In genomic region chr1:9120312-9120958, GRCh38 we compare ENCODE assay signal across 20 cellular contexts. TPM values are rescaled to one million over a fixed set of nuclear protein-coding genes. Genes with fewer than 3 reads are reported as not detected.
DNase-seq lines count a peak whose midpoint lies in the region; ATAC-seq and TF ChIP-seq lines count a peak whose summit lies in the region.
"Had no signal": no experiment of that assay in that cellular context is flagged by ENCODE, and none has a peak within 500 bp of the region (broad histone marks: within the 10 kb centered on the region; RNA-seq: fewer than 3 reads in every experiment).

No MANE protein-coding gene starts in this region.

- peak; percentile 49 for ATAC-seq in left ventricle myocardium superior
- ATAC-seq in gastrocnemius medialis: peak; percentile 12 to 25
- no peak for ATAC-seq in GM18907 (IDR thresholded peaks at IDR 0.05; ENCODE audit: unreplicated experiment)
- no peak for ATAC-seq in HG03159 (IDR thresholded peaks at IDR 0.05; ENCODE audit: unreplicated experiment)
- ATAC-seq: activated T-cell treated with anti-CD3 and anti-CD28 coated beads, Interleukin-2, amount 50 U/mL, for 4 hours; effector memory CD8-positive, alpha-beta T cell; naive thymus-derived CD4-positive, alpha-beta T cell had no signal

- H3K4me1 ChIP-seq in gastrocnemius medialis: peaks cover 26 to 34% of the 10 kb centered on the region in 2 donors

- intact Hi-C loops in left ventricle myocardium superior (cut with micrococcal nuclease): no loop called here
- intact Hi-C loops in gastrocnemius medialis (cut with DNase I; ENCODE audit: low total_unique reads): no loop called here
- intact Hi-C loops in head of caudate nucleus (cut with DNase I): no loop called here

- peak overlapping the region; percentile 74 to 87 (median 78) for H3K27ac ChIP-seq in gastrocnemius medialis
- H3K27ac ChIP-seq: GM23248 had no signal

- peak; percentile 28 for DNase-seq in COLO829 (ENCODE audit: low spot score)
- DNase-seq in NOMO-1 treated with DMSO at 0.1 percent for 48 hours (lab: John Stamatoyannopoulos, UW; ENCODE audit: unreplicated experiment): peak; percentile 43
- peak; percentile 33 for DNase-seq in left ventricle myocardium superior
- peak in 1 of 2 donors; percentile 43 for DNase-seq in gastrocnemius medialis
- DNase-seq in NCI-H1048 (lab: John Stamatoyannopoulos, UW): no peak
- DNase-seq in head of caudate nucleus: no peak
- DNase-seq: activated CD4-positive, alpha-beta memory T cell treated with anti-CD3 and anti-CD28 coated beads, Interleukin-2, amount 10 ng/mL, durations not matched to agents 7 days and 5 days; activated T-cell treated with anti-CD3 and anti-CD28 coated beads, Interleukin-2, amount 50 U/mL, for 4 hours; effector memory CD8-positive, alpha-beta T cell; GM23248; mesenchymal stem cell; naive thymus-derived CD4-positive, alpha-beta T cell; NCI-H1436; NCI-H2171; NCI-H526; stimulated activated CD8-positive, alpha-beta memory T cell treated with anti-CD3 and anti-CD28 coated beads, Interleukin-4, amount 100 ng/mL, for 48 hours; T-helper 2 cell had no signal

- H3K9me3 ChIP-seq in gastrocnemius medialis: no peaks in the 10 kb centered on the region

- in situ Hi-C loops in gastrocnemius medialis (cut with MboI; ENCODE audit: low sequenced_read_pairs in 4 of 4): no loop called here

- no peak for TF ChIP-seq POLR2A in gastrocnemius medialis (IDR thresholded peaks at IDR 0.05)

- H3K36me3 ChIP-seq in gastrocnemius medialis: no peaks in the 10 kb centered on the region

- no peak overlapping the region for H3K4me3 ChIP-seq in gastrocnemius medialis
- H3K4me3 ChIP-seq: GM23248 had no signal

- H3K27me3 ChIP-seq in gastrocnemius medialis: no peaks in the 10 kb centered on the region

- TF ChIP-seq CTCF in gastrocnemius medialis (IDR thresholded peaks at IDR 0.05 in 4 of 5, conservative IDR thresholded peaks at IDR 0.05 in 1 of 5): no peak

RNA-seq across cellular contexts. Expression of gene GPR157, which starts 8.5 kb away (rescaled TPM):
- total RNA-seq in left ventricle myocardium superior (42.2 TPM), gastrocnemius medialis (10 to 100 TPM; 12.9 to 38.1 (median 18.9) TPM)

RNA-seq across cellular contexts. Expression of gene SLC2A5, which starts 51.0 kb away (rescaled TPM):
- total RNA-seq in left ventricle myocardium superior (3.2 TPM), gastrocnemius medialis (10 to 100 TPM; 11.2 to 34.5 (median 22.8) TPM)
- total RNA-seq: activated T-cell treated with anti-CD3 and anti-CD28 coated beads, Interleukin-2, amount 50 U/mL, for 4 hours; CD8-positive, alpha-beta memory T cell had no signal

Comparison
In these comparisons a context has a peak if more than half of its experiments do, and no peak if none do; other contexts are left out.
1. DNase-seq: peak in COLO829 (single experiment), NOMO-1 treated with DMSO at 0.1 percent for 48 hours (single experiment) and left ventricle myocardium superior (single experiment); none in NCI-H1048 (single experiment) and head of caudate nucleus (0 of 42).
2. ATAC-seq: peak in left ventricle myocardium superior (single experiment) and gastrocnemius medialis (2 of 2); none in GM18907 (single experiment) and HG03159 (single experiment).